ENCODE assay signal across 1 cellular context in the genomic region with DNA sequence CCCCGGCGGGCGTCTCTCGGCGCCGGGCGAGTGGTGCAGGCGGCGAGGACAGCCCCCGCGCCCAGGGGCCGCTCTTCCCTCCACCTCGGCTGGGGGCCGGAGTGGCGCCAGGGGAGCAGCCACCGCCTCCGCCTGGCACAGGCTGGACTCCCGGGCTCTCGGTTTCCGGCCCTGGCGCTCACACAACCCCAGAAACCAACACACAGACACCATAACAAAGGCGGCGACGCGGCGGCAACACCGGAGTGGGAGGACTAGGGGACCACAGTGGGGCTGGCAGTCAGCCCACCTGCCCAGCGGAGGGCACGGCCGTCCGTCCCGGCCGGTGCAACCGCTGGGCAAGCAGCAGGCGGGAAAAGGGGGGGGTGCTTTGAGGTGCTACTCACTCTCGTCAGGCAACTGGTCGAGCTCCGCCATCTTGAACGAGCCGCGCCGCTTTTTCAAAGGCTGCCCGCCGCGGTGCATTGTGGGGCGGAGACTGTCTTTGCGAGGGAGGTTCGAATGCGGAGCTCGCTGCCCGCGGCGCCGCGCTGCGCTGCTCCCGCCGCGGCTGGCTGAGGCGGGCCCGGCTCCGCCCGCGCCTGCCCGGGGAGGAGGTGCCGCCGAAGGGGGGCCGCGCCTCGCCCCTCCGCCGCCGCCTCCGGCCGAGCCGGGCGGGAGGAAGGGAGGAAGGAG.
TF ChIP-seq lines count a peak whose summit lies in the region.

A gene with protein sequence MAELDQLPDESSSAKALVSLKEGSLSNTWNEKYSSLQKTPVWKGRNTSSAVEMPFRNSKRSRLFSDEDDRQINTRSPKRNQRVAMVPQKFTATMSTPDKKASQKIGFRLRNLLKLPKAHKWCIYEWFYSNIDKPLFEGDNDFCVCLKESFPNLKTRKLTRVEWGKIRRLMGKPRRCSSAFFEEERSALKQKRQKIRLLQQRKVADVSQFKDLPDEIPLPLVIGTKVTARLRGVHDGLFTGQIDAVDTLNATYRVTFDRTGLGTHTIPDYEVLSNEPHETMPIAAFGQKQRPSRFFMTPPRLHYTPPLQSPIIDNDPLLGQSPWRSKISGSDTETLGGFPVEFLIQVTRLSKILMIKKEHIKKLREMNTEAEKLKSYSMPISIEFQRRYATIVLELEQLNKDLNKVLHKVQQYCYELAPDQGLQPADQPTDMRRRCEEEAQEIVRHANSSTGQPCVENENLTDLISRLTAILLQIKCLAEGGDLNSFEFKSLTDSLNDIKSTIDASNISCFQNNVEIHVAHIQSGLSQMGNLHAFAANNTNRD (minus strand): TSS at position 442 of the 675 bp plus-strand sequence. CDS start 25 bp downstream, at position 417.

TF ChIP-seq in HepG2, 621 proteins besides CTCF, POLR2A, EP300 and RAD21 (continued from another document and continues in another):
- TF ChIP-seq, protein P1, sequence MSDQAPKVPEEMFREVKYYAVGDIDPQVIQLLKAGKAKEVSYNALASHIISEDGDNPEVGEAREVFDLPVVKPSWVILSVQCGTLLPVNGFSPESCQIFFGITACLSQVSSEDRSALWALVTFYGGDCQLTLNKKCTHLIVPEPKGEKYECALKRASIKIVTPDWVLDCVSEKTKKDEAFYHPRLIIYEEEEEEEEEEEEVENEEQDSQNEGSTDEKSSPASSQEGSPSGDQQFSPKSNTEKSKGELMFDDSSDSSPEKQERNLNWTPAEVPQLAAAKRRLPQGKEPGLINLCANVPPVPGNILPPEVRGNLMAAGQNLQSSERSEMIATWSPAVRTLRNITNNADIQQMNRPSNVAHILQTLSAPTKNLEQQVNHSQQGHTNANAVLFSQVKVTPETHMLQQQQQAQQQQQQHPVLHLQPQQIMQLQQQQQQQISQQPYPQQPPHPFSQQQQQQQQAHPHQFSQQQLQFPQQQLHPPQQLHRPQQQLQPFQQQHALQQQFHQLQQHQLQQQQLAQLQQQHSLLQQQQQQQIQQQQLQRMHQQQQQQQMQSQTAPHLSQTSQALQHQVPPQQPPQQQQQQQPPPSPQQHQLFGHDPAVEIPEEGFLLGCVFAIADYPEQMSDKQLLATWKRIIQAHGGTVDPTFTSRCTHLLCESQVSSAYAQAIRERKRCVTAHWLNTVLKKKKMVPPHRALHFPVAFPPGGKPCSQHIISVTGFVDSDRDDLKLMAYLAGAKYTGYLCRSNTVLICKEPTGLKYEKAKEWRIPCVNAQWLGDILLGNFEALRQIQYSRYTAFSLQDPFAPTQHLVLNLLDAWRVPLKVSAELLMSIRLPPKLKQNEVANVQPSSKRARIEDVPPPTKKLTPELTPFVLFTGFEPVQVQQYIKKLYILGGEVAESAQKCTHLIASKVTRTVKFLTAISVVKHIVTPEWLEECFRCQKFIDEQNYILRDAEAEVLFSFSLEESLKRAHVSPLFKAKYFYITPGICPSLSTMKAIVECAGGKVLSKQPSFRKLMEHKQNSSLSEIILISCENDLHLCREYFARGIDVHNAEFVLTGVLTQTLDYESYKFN (CRISPR knock-in tag; conservative IDR thresholded peaks at IDR 0.05) = no peak
- TF ChIP-seq, protein P2, sequence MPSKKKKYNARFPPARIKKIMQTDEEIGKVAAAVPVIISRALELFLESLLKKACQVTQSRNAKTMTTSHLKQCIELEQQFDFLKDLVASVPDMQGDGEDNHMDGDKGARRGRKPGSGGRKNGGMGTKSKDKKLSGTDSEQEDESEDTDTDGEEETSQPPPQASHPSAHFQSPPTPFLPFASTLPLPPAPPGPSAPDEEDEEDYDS (CRISPR knock-in tag; IDR thresholded peaks at IDR 0.05) = peak; percentile 88
- TF ChIP-seq RFXANK (CRISPR knock-in tag; IDR thresholded peaks at IDR 0.05) = no peak
- peak; percentile 71 for TF ChIP-seq ZNF589 (CRISPR knock-in tag; conservative IDR thresholded peaks at IDR 0.05)
- TF ChIP-seq CC2D1A (CRISPR knock-in tag; IDR thresholded peaks at IDR 0.05) = peak; percentile 97; the same call in 1 of the 2 replicates
- TF ChIP-seq, protein P3, sequence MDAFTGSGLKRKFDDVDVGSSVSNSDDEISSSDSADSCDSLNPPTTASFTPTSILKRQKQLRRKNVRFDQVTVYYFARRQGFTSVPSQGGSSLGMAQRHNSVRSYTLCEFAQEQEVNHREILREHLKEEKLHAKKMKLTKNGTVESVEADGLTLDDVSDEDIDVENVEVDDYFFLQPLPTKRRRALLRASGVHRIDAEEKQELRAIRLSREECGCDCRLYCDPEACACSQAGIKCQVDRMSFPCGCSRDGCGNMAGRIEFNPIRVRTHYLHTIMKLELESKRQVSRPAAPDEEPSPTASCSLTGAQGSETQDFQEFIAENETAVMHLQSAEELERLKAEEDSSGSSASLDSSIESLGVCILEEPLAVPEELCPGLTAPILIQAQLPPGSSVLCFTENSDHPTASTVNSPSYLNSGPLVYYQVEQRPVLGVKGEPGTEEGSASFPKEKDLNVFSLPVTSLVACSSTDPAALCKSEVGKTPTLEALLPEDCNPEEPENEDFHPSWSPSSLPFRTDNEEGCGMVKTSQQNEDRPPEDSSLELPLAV (CRISPR knock-in tag; conservative IDR thresholded peaks at IDR 0.05; ENCODE audit: low read depth) = peak; percentile 98
- TF ChIP-seq CBX1 (IDR thresholded peaks at IDR 0.05; ENCODE audit: low read depth) = no peak
- TF ChIP-seq, protein P4, sequence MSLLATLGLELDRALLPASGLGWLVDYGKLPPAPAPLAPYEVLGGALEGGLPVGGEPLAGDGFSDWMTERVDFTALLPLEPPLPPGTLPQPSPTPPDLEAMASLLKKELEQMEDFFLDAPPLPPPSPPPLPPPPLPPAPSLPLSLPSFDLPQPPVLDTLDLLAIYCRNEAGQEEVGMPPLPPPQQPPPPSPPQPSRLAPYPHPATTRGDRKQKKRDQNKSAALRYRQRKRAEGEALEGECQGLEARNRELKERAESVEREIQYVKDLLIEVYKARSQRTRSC (CRISPR knock-in tag; IDR thresholded peaks at IDR 0.05; ENCODE audit: low read depth) = peak; percentile 36; the same call in 1 of the 2 replicates
- no peak for TF ChIP-seq PTBP1 (IDR thresholded peaks at IDR 0.05; ENCODE audit: low read depth, low read length, poor library complexity, severe bottlenecking)
- TF ChIP-seq, protein P5, sequence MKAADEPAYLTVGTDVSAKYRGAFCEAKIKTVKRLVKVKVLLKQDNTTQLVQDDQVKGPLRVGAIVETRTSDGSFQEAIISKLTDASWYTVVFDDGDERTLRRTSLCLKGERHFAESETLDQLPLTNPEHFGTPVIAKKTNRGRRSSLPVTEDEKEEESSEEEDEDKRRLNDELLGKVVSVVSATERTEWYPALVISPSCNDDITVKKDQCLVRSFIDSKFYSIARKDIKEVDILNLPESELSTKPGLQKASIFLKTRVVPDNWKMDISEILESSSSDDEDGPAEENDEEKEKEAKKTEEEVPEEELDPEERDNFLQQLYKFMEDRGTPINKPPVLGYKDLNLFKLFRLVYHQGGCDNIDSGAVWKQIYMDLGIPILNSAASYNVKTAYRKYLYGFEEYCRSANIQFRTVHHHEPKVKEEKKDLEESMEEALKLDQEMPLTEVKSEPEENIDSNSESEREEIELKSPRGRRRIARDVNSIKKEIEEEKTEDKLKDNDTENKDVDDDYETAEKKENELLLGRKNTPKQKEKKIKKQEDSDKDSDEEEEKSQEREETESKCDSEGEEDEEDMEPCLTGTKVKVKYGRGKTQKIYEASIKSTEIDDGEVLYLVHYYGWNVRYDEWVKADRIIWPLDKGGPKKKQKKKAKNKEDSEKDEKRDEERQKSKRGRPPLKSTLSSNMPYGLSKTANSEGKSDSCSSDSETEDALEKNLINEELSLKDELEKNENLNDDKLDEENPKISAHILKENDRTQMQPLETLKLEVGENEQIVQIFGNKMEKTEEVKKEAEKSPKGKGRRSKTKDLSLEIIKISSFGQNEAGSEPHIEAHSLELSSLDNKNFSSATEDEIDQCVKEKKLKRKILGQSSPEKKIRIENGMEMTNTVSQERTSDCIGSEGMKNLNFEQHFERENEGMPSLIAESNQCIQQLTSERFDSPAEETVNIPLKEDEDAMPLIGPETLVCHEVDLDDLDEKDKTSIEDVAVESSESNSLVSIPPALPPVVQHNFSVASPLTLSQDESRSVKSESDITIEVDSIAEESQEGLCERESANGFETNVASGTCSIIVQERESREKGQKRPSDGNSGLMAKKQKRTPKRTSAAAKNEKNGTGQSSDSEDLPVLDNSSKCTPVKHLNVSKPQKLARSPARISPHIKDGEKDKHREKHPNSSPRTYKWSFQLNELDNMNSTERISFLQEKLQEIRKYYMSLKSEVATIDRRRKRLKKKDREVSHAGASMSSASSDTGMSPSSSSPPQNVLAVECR (CRISPR knock-in tag; IDR thresholded peaks at IDR 0.05; ENCODE audit: borderline replicate concordance) = peak; percentile 93
- TF ChIP-seq JARID2 (CRISPR knock-in tag; IDR thresholded peaks at IDR 0.05; ENCODE audit: insufficient replicate concordance) = no peak
- TF ChIP-seq U2AF1 (optimal IDR thresholded peaks at IDR 0.05; ENCODE audit: low read depth, low read length) = no peak
- TF ChIP-seq NR2F1 (CRISPR knock-in tag; IDR thresholded peaks at IDR 0.05) = no peak
- TF ChIP-seq ZC3H13 (CRISPR knock-in tag; IDR thresholded peaks at IDR 0.05) = no peak; the same call in 1 of the 2 replicates
- no peak; the same call in none of the 2 replicates for TF ChIP-seq NFYC (CRISPR knock-in tag; IDR thresholded peaks at IDR 0.05)
- no peak for TF ChIP-seq ZNF549 (CRISPR knock-in tag; IDR thresholded peaks at IDR 0.05)
- TF ChIP-seq BORCS8-MEF2B (CRISPR knock-in tag; IDR thresholded peaks at IDR 0.05) = peak; percentile 99
- no peak for TF ChIP-seq NPAS2 (CRISPR knock-in tag; IDR thresholded peaks at IDR 0.05; ENCODE audit: borderline replicate concordance)
- TF ChIP-seq ZNF713 (CRISPR knock-in tag; IDR thresholded peaks at IDR 0.05) = peak; percentile 46; the same call in 1 of the 2 replicates
- no peak for TF ChIP-seq PAF1 (CRISPR knock-in tag; IDR thresholded peaks at IDR 0.05)
- TF ChIP-seq SALL2 (CRISPR knock-in tag; IDR thresholded peaks at IDR 0.05) = 0 out of 2 replicates have a peak, but pooled peaks have one; percentile 6
- TF ChIP-seq NFE2L1 (CRISPR knock-in tag; IDR thresholded peaks at IDR 0.05; ENCODE audit: borderline replicate concordance) = no peak
- TF ChIP-seq ZBTB1 (CRISPR knock-in tag; IDR thresholded peaks at IDR 0.05; ENCODE audit: borderline replicate concordance) = no peak
- peak; percentile 84 for TF ChIP-seq RBFOX2 (IDR thresholded peaks at IDR 0.05; ENCODE audit: low read depth, low read length)
- no peak for TF ChIP-seq SMC3 (IDR thresholded peaks at IDR 0.05; ENCODE audit: low read length)
- TF ChIP-seq, protein P6, sequence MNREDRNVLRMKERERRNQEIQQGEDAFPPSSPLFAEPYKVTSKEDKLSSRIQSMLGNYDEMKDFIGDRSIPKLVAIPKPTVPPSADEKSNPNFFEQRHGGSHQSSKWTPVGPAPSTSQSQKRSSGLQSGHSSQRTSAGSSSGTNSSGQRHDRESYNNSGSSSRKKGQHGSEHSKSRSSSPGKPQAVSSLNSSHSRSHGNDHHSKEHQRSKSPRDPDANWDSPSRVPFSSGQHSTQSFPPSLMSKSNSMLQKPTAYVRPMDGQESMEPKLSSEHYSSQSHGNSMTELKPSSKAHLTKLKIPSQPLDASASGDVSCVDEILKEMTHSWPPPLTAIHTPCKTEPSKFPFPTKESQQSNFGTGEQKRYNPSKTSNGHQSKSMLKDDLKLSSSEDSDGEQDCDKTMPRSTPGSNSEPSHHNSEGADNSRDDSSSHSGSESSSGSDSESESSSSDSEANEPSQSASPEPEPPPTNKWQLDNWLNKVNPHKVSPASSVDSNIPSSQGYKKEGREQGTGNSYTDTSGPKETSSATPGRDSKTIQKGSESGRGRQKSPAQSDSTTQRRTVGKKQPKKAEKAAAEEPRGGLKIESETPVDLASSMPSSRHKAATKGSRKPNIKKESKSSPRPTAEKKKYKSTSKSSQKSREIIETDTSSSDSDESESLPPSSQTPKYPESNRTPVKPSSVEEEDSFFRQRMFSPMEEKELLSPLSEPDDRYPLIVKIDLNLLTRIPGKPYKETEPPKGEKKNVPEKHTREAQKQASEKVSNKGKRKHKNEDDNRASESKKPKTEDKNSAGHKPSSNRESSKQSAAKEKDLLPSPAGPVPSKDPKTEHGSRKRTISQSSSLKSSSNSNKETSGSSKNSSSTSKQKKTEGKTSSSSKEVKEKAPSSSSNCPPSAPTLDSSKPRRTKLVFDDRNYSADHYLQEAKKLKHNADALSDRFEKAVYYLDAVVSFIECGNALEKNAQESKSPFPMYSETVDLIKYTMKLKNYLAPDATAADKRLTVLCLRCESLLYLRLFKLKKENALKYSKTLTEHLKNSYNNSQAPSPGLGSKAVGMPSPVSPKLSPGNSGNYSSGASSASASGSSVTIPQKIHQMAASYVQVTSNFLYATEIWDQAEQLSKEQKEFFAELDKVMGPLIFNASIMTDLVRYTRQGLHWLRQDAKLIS (CRISPR knock-in tag; IDR thresholded peaks at IDR 0.05) = no peak
- no peak; the same call in 1 of the 2 replicates for TF ChIP-seq ZNF547 (CRISPR knock-in tag; IDR thresholded peaks at IDR 0.05)
- TF ChIP-seq, protein P7, sequence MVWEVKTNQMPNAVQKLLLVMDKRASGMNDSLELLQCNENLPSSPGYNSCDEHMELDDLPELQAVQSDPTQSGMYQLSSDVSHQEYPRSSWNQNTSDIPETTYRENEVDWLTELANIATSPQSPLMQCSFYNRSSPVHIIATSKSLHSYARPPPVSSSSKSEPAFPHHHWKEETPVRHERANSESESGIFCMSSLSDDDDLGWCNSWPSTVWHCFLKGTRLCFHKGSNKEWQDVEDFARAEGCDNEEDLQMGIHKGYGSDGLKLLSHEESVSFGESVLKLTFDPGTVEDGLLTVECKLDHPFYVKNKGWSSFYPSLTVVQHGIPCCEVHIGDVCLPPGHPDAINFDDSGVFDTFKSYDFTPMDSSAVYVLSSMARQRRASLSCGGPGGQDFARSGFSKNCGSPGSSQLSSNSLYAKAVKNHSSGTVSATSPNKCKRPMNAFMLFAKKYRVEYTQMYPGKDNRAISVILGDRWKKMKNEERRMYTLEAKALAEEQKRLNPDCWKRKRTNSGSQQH (CRISPR knock-in tag; IDR thresholded peaks at IDR 0.05; ENCODE audit: low read depth) = peak; percentile 88
- no peak for TF ChIP-seq ZNF557 (CRISPR knock-in tag; IDR thresholded peaks at IDR 0.05)
- TF ChIP-seq, protein P8, sequence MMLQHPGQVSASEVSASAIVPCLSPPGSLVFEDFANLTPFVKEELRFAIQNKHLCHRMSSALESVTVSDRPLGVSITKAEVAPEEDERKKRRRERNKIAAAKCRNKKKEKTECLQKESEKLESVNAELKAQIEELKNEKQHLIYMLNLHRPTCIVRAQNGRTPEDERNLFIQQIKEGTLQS (CRISPR knock-in tag; IDR thresholded peaks at IDR 0.05) = no peak; the same call in 1 of the 2 replicates
- TF ChIP-seq, protein P9, sequence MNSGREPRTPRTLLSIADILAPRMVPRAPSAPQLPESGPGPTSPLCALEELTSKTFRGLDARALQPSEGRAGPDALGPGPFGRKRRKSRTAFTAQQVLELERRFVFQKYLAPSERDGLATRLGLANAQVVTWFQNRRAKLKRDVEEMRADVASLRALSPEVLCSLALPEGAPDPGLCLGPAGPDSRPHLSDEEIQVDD (CRISPR knock-in tag; IDR thresholded peaks at IDR 0.05; ENCODE audit: borderline replicate concordance) = no peak
- TF ChIP-seq, protein P10, sequence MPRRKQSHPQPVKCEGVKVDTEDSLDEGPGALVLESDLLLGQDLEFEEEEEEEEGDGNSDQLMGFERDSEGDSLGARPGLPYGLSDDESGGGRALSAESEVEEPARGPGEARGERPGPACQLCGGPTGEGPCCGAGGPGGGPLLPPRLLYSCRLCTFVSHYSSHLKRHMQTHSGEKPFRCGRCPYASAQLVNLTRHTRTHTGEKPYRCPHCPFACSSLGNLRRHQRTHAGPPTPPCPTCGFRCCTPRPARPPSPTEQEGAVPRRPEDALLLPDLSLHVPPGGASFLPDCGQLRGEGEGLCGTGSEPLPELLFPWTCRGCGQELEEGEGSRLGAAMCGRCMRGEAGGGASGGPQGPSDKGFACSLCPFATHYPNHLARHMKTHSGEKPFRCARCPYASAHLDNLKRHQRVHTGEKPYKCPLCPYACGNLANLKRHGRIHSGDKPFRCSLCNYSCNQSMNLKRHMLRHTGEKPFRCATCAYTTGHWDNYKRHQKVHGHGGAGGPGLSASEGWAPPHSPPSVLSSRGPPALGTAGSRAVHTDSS (CRISPR knock-in tag; conservative IDR thresholded peaks at IDR 0.05) = no peak
- no peak for TF ChIP-seq ZNF33B (CRISPR knock-in tag; IDR thresholded peaks at IDR 0.05)
